In genomic region chr2:113965228-113965627, GRCh38 we compare ENCODE assay signal across 14 cellular contexts.
DNase-seq lines count a peak whose midpoint lies in the region; ATAC-seq and TF ChIP-seq lines count a peak whose summit lies in the region.
"Had no signal": no experiment of that assay in that cellular context is flagged by ENCODE, and none has a peak within 500 bp of the region (broad histone marks: within the 10 kb centered on the region; RNA-seq: fewer than 3 reads in every experiment).

No MANE protein-coding gene starts in this region.

- no peak for TF ChIP-seq CTCF in CD4-positive, alpha-beta T cell (IDR thresholded peaks at IDR 0.05)
- TF ChIP-seq CTCF in VCaP (conservative IDR thresholded peaks at IDR 0.05) (no peak), lower lobe of right lung (IDR thresholded peaks at IDR 0.05) (no peak)

- POLR2A ChIA-PET in CD4-positive, alpha-beta T cell (lab: Charles Lee) = interaction anchor here (0.6 kb wide), 1 partner anchor 89 kb away, joined by 3 read pairs; no protein-coding TSS in a partner anchor

- H3K27me3 ChIP-seq in CD4-positive, alpha-beta T cell (ENCODE audit: control insufficient read depth, insufficient read depth, low read length) = no peaks in the 10 kb centered on the region
- H3K27me3 ChIP-seq in lower lobe of right lung (ENCODE audit: low read depth) = no peaks in the 10 kb centered on the region
- H3K27me3 ChIP-seq: BLaER1 treated with 17β-estradiol and CSF1 and Interleukin-3, amounts not matched to agents 10 nM and 100 nM had no signal

- H3K4me1 ChIP-seq in lower lobe of right lung = peaks cover 39% of the 10 kb centered on the region

- CTCF ChIA-PET in CD4-positive, alpha-beta T cell (lab: Charles Lee) = interaction anchor here (1.2 kb wide), 1 partner anchor 14 kb away, joined by 3 read pairs; no protein-coding TSS in a partner anchor

- H3K27me3 Mint-ChIP-seq in activated T-cell treated with anti-CD3 and anti-CD28 coated beads, Interleukin-2, amount 50 U/mL, for 24 hours = no peaks in the 10 kb centered on the region
- no peaks in the 10 kb centered on the region for H3K27me3 Mint-ChIP-seq in CD4-positive, alpha-beta T cell
- H3K27me3 Mint-ChIP-seq: CD4-positive, CD25-positive, alpha-beta regulatory T cell had no signal

- peaks cover 62% of the 10 kb centered on the region for H3K36me3 Mint-ChIP-seq in activated T-cell treated with anti-CD3 and anti-CD28 coated beads, Interleukin-2, amount 50 U/mL, for 24 hours (ENCODE audit: low read depth)
- H3K36me3 Mint-ChIP-seq in CD4-positive, alpha-beta T cell (ENCODE audit: low read depth) = peaks cover 11% of the 10 kb centered on the region

- no peak for DNase-seq in activated T-cell treated with anti-CD3 and anti-CD28 coated beads, Interleukin-2, amount 50 U/mL, for 24 hours
- DNase-seq in activated T-cell treated with anti-CD3 and anti-CD28 coated beads, Interleukin-2, amount 50 U/mL, for 48 hours = no peak
- DNase-seq in CD4-positive, alpha-beta T cell = no peak
- DNase-seq in lower lobe of right lung (no peak), retina (no peak), NCI-H146 treated with DMSO at 0.1 percent for 48 hours (lab: John Stamatoyannopoulos, UW; ENCODE audit: unreplicated experiment) (no peak)
- DNase-seq in activated CD4-positive, alpha-beta T cell treated with anti-CD3 and anti-CD28 coated beads, Interleukin-2, amount 50 U/mL, for 48 hours = no peak
- DNase-seq: 8988T, DMS 273 treated with DMSO at 0.1 percent for 48 hours, GOT3 had no signal

- H3K9me3 ChIP-seq in CD4-positive, alpha-beta T cell (ENCODE audit: control insufficient read depth, low read length) = no peaks in the 10 kb centered on the region
- no peaks in the 10 kb centered on the region for H3K9me3 ChIP-seq in lower lobe of right lung
- H3K9me3 ChIP-seq: BLaER1 treated with 17β-estradiol and CSF1 and Interleukin-3, amounts not matched to agents 10 nM and 100 nM had no signal

- peak overlapping the region; percentile 2 for H3K27ac Mint-ChIP-seq in activated T-cell treated with anti-CD3 and anti-CD28 coated beads, Interleukin-2, amount 50 U/mL, for 24 hours
- peak overlapping the region; percentile 68 for H3K27ac Mint-ChIP-seq in CD4-positive, alpha-beta T cell
- H3K27ac Mint-ChIP-seq: H9 had no signal

- H3K9me3 Mint-ChIP-seq in activated T-cell treated with anti-CD3 and anti-CD28 coated beads, Interleukin-2, amount 50 U/mL, for 24 hours = no peaks in the 10 kb centered on the region
- no peaks in the 10 kb centered on the region for H3K9me3 Mint-ChIP-seq in CD4-positive, alpha-beta T cell
- H3K9me3 Mint-ChIP-seq: CD4-positive, CD25-positive, alpha-beta regulatory T cell; H9 had no signal

- H3K4me3 ChIP-seq in lower lobe of right lung = no peak overlapping the region
- H3K4me3 ChIP-seq: BLaER1 treated with 17β-estradiol and CSF1 and Interleukin-3, amounts not matched to agents 10 nM and 100 nM had no signal

- H3K4me3 Mint-ChIP-seq in activated T-cell treated with anti-CD3 and anti-CD28 coated beads, Interleukin-2, amount 50 U/mL, for 24 hours = no peak overlapping the region
- no peak overlapping the region for H3K4me3 Mint-ChIP-seq in CD4-positive, alpha-beta T cell
- H3K4me3 Mint-ChIP-seq: CD4-positive, CD25-positive, alpha-beta regulatory T cell; H9 had no signal

- ATAC-seq in CD4-positive, alpha-beta T cell (ENCODE audit: poor library complexity) = no peak
- ATAC-seq in lower lobe of right lung = peak; percentile 25 to 57

- H3K4me1 Mint-ChIP-seq in activated T-cell treated with anti-CD3 and anti-CD28 coated beads, Interleukin-2, amount 50 U/mL, for 24 hours (ENCODE audit: low read depth) = peaks cover 23% of the 10 kb centered on the region
- peaks cover 22% of the 10 kb centered on the region for H3K4me1 Mint-ChIP-seq in CD4-positive, alpha-beta T cell (ENCODE audit: low read depth)
- H3K4me1 Mint-ChIP-seq: H9 had no signal

- intact Hi-C loops in CD4-positive, alpha-beta T cell (cut with DNase I, micrococcal nuclease) = no loop called here
- intact Hi-C loops in lower lobe of right lung (cut with DNase I) = no loop called here

- H3K27ac ChIP-seq in CD4-positive, alpha-beta T cell (ENCODE audit: low read depth, low read length) = no peak overlapping the region
- peak overlapping the region; percentile 96 for H3K27ac ChIP-seq in VCaP
- H3K27ac ChIP-seq in lower lobe of right lung = no peak overlapping the region
- H3K27ac ChIP-seq: BLaER1 treated with 17β-estradiol and CSF1 and Interleukin-3, amounts not matched to agents 10 nM and 100 nM had no signal

- peaks cover 11% of the 10 kb centered on the region for H3K36me3 ChIP-seq in lower lobe of right lung
